Comparison of ENCODE assay signal across 8 cellular contexts in the genomic region with DNA sequence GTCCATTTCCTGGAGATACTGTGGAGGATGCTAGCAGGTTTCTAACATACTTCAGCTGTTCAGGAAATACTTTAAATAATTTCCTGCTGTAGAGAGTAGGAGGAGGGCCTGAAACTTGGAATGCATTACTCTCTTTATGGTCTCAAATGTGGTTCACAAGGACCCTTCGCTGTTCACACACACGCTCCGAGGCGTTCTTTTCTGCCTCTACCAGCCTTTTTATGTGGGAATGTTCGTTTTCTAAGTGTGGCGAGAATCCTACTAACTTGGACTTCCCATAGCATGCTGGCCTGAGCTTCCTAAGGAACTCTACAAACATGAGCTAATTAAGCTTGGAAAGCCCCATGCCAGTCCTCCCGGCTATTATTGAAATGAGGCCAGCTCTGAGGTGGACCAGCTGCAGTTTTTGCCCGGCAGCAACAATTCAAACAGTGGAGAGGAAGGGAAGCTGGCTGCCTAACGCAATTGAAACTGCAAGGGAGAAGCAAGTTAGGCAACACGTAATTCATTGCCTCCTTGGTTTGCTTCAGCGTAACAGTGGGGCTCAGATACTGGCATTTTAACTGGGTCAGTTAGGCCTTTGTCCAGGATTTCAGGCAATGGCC. TPM values are rescaled to one million over a fixed set of nuclear protein-coding genes. Genes with fewer than 3 reads are reported as not detected.
DNase-seq lines count a peak whose midpoint lies in the region; ATAC-seq, FAIRE-seq and TF ChIP-seq lines count a peak whose summit lies in the region.

No MANE protein-coding gene starts in this region.

- peak; percentile 80 for DNase-seq in BJ (ENCODE audit: low read depth)
- no peak for DNase-seq in Panc1 (ENCODE audit: low read depth, low spot score)
- DNase-seq in fibroblast of lung (ENCODE audit: low read depth in 2 of 2), result peak; percentile 65 to 81
- DNase-seq in osteoblast (ENCODE audit: insufficient read length, low spot score, missing footprints), result peak; percentile 63
- DNase-seq in SKM-1 (lab: John Stamatoyannopoulos, UW; ENCODE audit: unreplicated experiment), result no peak
- DNase-seq in D721Med (ENCODE audit: insufficient read length, low spot score), result no peak
- no peak for DNase-seq in WTC11 (ENCODE audit: low spot score)

- no peak overlapping the region for H3K27ac Mint-ChIP-seq in WTC11

- H2AFZ ChIP-seq in fibroblast of lung (ENCODE audit: low read length) (peak overlapping the region; percentile 62), osteoblast (ENCODE audit: low read length) (peak overlapping the region; percentile 80)

- no peak overlapping the region for H3K4me3 Mint-ChIP-seq in WTC11

- no TSS peak for BruUV-seq in Panc1 (replicated peaks; lab: Mats Ljungman, UMichigan)

- H3K4me1 Mint-ChIP-seq in WTC11, result peaks cover 7% of the 10 kb centered on the region

- H3K4me2 ChIP-seq in fibroblast of lung (ENCODE audit: extremely low read depth, insufficient read depth, low read length) (peak overlapping the region; percentile 79), osteoblast (ENCODE audit: insufficient read depth, low read length) (peak overlapping the region; percentile 45)

- H4K20me1 ChIP-seq in fibroblast of lung (ENCODE audit: control insufficient read depth, extremely low read depth, insufficient read depth, low read length), result no peaks in the 10 kb centered on the region
- H4K20me1 ChIP-seq in osteoblast (ENCODE audit: insufficient read depth, low read length), result no peaks in the 10 kb centered on the region

- FAIRE-seq in D721Med (lab: Jason Lieb, UNC), result no peak

- no peaks in the 10 kb centered on the region for H3K4me1 ChIP-seq in Panc1 (ENCODE audit: control insufficient read depth, insufficient read depth, low read length)
- peaks cover 10% of the 10 kb centered on the region for H3K4me1 ChIP-seq in fibroblast of lung (ENCODE audit: control insufficient read depth, extremely low read depth, insufficient read depth, low read length)
- peaks cover 5% of the 10 kb centered on the region for H3K4me1 ChIP-seq in osteoblast (ENCODE audit: insufficient read depth, low read length)

- H3K27me3 ChIP-seq in BJ (ENCODE audit: control insufficient read depth, insufficient read depth, low read length), result no peaks in the 10 kb centered on the region
- no peaks in the 10 kb centered on the region for H3K27me3 ChIP-seq in Panc1 (ENCODE audit: control insufficient read depth, insufficient read depth, low read length)
- no peaks in the 10 kb centered on the region for H3K27me3 ChIP-seq in fibroblast of lung (ENCODE audit: control insufficient read depth, insufficient read depth, low read length)
- no peaks in the 10 kb centered on the region for H3K27me3 ChIP-seq in osteoblast (ENCODE audit: insufficient read depth, low read length)

- ATAC-seq in Panc1 (peak; percentile 69; the same call in 1 of the 2 replicates), WTC11 (no peak), HG02884 (IDR thresholded peaks at IDR 0.05; ENCODE audit: unreplicated experiment) (no peak)

- H3K9me3 ChIP-seq in Panc1 (ENCODE audit: control insufficient read depth, insufficient read depth, low read depth, low read length), result no peaks in the 10 kb centered on the region
- H3K9me3 ChIP-seq in fibroblast of lung (ENCODE audit: control insufficient read depth, insufficient read depth, low read depth, low read length), result no peaks in the 10 kb centered on the region
- no peaks in the 10 kb centered on the region for H3K9me3 ChIP-seq in osteoblast (ENCODE audit: low read depth, low read length)

- H3K9ac ChIP-seq in fibroblast of lung (ENCODE audit: insufficient read depth, low read length), result no peak overlapping the region

- POLR2A ChIA-PET in BJ (lab: Charles Lee) (interaction anchor here (0.6 kb wide), 1 partner anchor 151 kb away, joined by 3 read pairs; no protein-coding TSS in a partner anchor), Panc1 (lab: Charles Lee) (no interaction called here), WTC11 (lab: Charles Lee) (no interaction called here)

- H3K79me2 ChIP-seq in fibroblast of lung (ENCODE audit: control insufficient read depth, insufficient read depth, low read length) (no peaks in the 10 kb centered on the region), osteoblast (ENCODE audit: insufficient read depth, low read length) (no peaks in the 10 kb centered on the region)

- TF ChIP-seq CTCF in BJ (IDR thresholded peaks at IDR 0.05; ENCODE audit: insufficient read depth, low read depth, low read length), result no peak
- TF ChIP-seq CTCF in Panc1 (IDR thresholded peaks at IDR 0.05), result no peak
- no peak for TF ChIP-seq CTCF in fibroblast of lung (conservative IDR thresholded peaks at IDR 0.05 in 1 of 2, IDR thresholded peaks at IDR 0.05 in 1 of 2; ENCODE audit: low read depth in 1 of 2, low read length in 2 of 2)
- TF ChIP-seq CTCF in osteoblast (IDR thresholded peaks at IDR 0.05; ENCODE audit: extremely low read depth, low read depth, low read length), result no peak
- no peak for TF ChIP-seq CTCF in D721Med (IDR thresholded peaks at IDR 0.05; ENCODE audit: insufficient read depth, missing control alignments)
- TF ChIP-seq CTCF in WTC11 (IDR thresholded peaks at IDR 0.05), result no peak

- H3K36me3 ChIP-seq in BJ (ENCODE audit: control insufficient read depth, insufficient read depth, low read length), result no peaks in the 10 kb centered on the region
- no peaks in the 10 kb centered on the region for H3K36me3 ChIP-seq in Panc1 (ENCODE audit: control insufficient read depth, insufficient read depth, low read length)
- H3K36me3 ChIP-seq in fibroblast of lung (ENCODE audit: control insufficient read depth, insufficient read depth, low read length), result no peaks in the 10 kb centered on the region
- no peaks in the 10 kb centered on the region for H3K36me3 ChIP-seq in osteoblast (ENCODE audit: insufficient read depth, low read length)

- no peak overlapping the region for H3K4me3 ChIP-seq in BJ (ENCODE audit: low read depth, low read length)
- no peak overlapping the region for H3K4me3 ChIP-seq in Panc1 (ENCODE audit: low read depth in 2 of 2, low read length in 2 of 2)
- peak overlapping the region in 1 of 4 experiments; percentile 9 for H3K4me3 ChIP-seq in fibroblast of lung (replicated peaks in 1 of 4; ENCODE audit: control extremely low read depth in 1 of 4, insufficient read depth in 1 of 4, low read depth in 3 of 4, low read length in 4 of 4)
- peak overlapping the region; percentile 25 for H3K4me3 ChIP-seq in osteoblast (ENCODE audit: insufficient read depth, low read length)

- CTCF ChIA-PET in BJ (lab: Yijun Ruan, JAX) (interaction anchor here (0.8 to 2.1 kb wide), 4 partner anchors 35 to 151 kb away, joined by 3 to 6 read pairs (median 4); no protein-coding TSS in a partner anchor), Panc1 (lab: Charles Lee) (no interaction called here), WTC11 (lab: Charles Lee) (interaction anchor here (1.1 to 1.6 kb wide), 3 partner anchors 32 to 146 kb away, joined by 4 to 7 read pairs (median 4); no protein-coding TSS in a partner anchor)

- intact Hi-C loops in Panc1 (cut with micrococcal nuclease; ENCODE audit: unreplicated experiment), result loop anchor here (10.0 kb wide), 1 partner anchor 410 kb away; no protein-coding TSS in a partner anchor

- no peaks in the 10 kb centered on the region for H3K27me3 Mint-ChIP-seq in WTC11 (ENCODE audit: low read depth)

- H3K27ac ChIP-seq in Panc1 (ENCODE audit: low read length) (no peak overlapping the region), fibroblast of lung (ENCODE audit: insufficient read depth, low read length) (peak overlapping the region; percentile 76), osteoblast (ENCODE audit: low read depth, low read length) (peak overlapping the region; percentile 20)

- peaks cover 8% of the 10 kb centered on the region for H3K9me3 Mint-ChIP-seq in WTC11

- in situ Hi-C loops in Panc1 (cut with HindIII; ENCODE audit: low pct_unique_long_range_greater_than_20kb, low sequenced_read_pairs), result no loop called here

- H3K36me3 Mint-ChIP-seq in WTC11, result peaks cover 3% of the 10 kb centered on the region; the same call in 1 of the 2 replicates

TF ChIP-seq in WTC11, 78 proteins besides CTCF, POLR2A, EP300 and RAD21 (continues in another document):
- TF ChIP-seq, protein P1, sequence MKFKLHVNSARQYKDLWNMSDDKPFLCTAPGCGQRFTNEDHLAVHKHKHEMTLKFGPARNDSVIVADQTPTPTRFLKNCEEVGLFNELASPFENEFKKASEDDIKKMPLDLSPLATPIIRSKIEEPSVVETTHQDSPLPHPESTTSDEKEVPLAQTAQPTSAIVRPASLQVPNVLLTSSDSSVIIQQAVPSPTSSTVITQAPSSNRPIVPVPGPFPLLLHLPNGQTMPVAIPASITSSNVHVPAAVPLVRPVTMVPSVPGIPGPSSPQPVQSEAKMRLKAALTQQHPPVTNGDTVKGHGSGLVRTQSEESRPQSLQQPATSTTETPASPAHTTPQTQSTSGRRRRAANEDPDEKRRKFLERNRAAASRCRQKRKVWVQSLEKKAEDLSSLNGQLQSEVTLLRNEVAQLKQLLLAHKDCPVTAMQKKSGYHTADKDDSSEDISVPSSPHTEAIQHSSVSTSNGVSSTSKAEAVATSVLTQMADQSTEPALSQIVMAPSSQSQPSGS (CRISPR knock-in tag; IDR thresholded peaks at IDR 0.05; ENCODE audit: borderline replicate concordance, low read depth), result no peak
- TF ChIP-seq, protein P2, sequence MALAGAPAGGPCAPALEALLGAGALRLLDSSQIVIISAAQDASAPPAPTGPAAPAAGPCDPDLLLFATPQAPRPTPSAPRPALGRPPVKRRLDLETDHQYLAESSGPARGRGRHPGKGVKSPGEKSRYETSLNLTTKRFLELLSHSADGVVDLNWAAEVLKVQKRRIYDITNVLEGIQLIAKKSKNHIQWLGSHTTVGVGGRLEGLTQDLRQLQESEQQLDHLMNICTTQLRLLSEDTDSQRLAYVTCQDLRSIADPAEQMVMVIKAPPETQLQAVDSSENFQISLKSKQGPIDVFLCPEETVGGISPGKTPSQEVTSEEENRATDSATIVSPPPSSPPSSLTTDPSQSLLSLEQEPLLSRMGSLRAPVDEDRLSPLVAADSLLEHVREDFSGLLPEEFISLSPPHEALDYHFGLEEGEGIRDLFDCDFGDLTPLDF (CRISPR knock-in tag; IDR thresholded peaks at IDR 0.05), result no peak

RNA-seq across cellular contexts. Expression of a gene that starts 18.9 kb away (rescaled TPM):
- polyA plus RNA-seq in BJ (2011; rRNA removed), result 165 and 212 TPM in 2 replicates
- polyA minus RNA-seq in BJ (2011; rRNA and poly(A)+ RNA removed), result 178 and 220 TPM in 2 replicates
- 177 TPM for total RNA-seq in Panc1 (2021; ENCODE audit: unreplicated experiment)
- polyA plus RNA-seq in Panc1 (2012; ENCODE audit: insufficient read length), result 102 TPM
- total RNA-seq in fibroblast of lung, result 20.3 and 44.3 TPM in 2 replicates
- polyA plus RNA-seq in fibroblast of lung, result 96.1 and 230 TPM in 2 replicates
- 79.1 and 193 TPM in 2 replicates for polyA plus RNA-seq in fibroblast of lung (2012)
- polyA minus RNA-seq in fibroblast of lung (ENCODE audit: low replicate concordance), result 136 and 282 TPM in 2 replicates
- total RNA-seq in osteoblast, result 40.1 and 40.9 TPM in 2 replicates
- total RNA-seq in WTC11 (2021), result 426 to 466 TPM (median 431 TPM) in 3 replicates

RNA-seq across cellular contexts. Expression of a gene that starts 58.1 kb away (rescaled TPM):
- polyA plus RNA-seq in BJ (2011; rRNA removed) (7.9 and 8.9 TPM in 2 replicates), fibroblast of lung (10.6 and 11.9 TPM in 2 replicates)
- 2.8 and 5.0 TPM in 2 replicates for polyA minus RNA-seq in BJ (2011; rRNA and poly(A)+ RNA removed)
- total RNA-seq in Panc1 (2021; ENCODE audit: unreplicated experiment) (15.6 TPM), fibroblast of lung (9.2 and 17.0 TPM in 2 replicates), osteoblast (7.2 and 8.3 TPM in 2 replicates), WTC11 (2021) (27.4 to 29.5 TPM (median 28.2 TPM) in 3 replicates)
- polyA plus RNA-seq in Panc1 (2012; ENCODE audit: insufficient read length), result 10.3 TPM
- 8.8 and 9.6 TPM in 2 replicates for polyA plus RNA-seq in fibroblast of lung (2012)
- polyA minus RNA-seq in fibroblast of lung (ENCODE audit: low replicate concordance), result 5.2 and 6.6 TPM in 2 replicates

Comparison
In these comparisons a context has a peak if more than half of its experiments do, and no peak if none do; other contexts are left out.
1. DNase-seq: peak in BJ (single experiment), fibroblast of lung (2 of 2) and osteoblast (single experiment); none in Panc1 (single experiment), SKM-1 (single experiment), D721Med (single experiment) and WTC11 (single experiment).